37 cellular contexts compared by ENCODE assay signal in genomic region chr12:123790901-123791486, GRCh38. TPM values are rescaled to one million over a fixed set of nuclear protein-coding genes. Genes with fewer than 3 reads are reported as not detected.
"Had no signal": no experiment of that assay in that cellular context is flagged by ENCODE, and none has a peak within 500 bp of the region (broad histone marks: within the 10 kb centered on the region; RNA-seq: fewer than 3 reads in every experiment).

No MANE protein-coding gene starts in this region.

- H3K36me3 ChIP-seq: ascending aorta, cardiac muscle cell had no signal

- DNase-seq: activated B cell treated with CpG ODN at 0.5 μM for 24 hours; activated CD4-positive, alpha-beta memory T cell treated with anti-CD3 and anti-CD28 coated beads for 36 hours; activated CD4-positive, alpha-beta T cell treated with anti-CD3 and anti-CD28 coated beads for 4 hours; activated CD4-positive, alpha-beta T cell treated with anti-CD3 and anti-CD28 coated beads, Interleukin-2, amount 10 ng/mL, durations not matched to agents 24 days and 14 days; activated CD4-positive, alpha-beta T cell treated with anti-CD3 and anti-CD28 coated beads, Interleukin-2, amount 50 U/mL, for 1 hour; activated CD4-positive, alpha-beta T cell treated with anti-CD3 and anti-CD28 coated beads, Interleukin-2, amount 50 U/mL, for 4 hours; activated CD4-positive, CD25-positive, alpha-beta regulatory T cell treated with anti-CD3 and anti-CD28 coated beads, Interleukin-2, amount 50 U/mL, for 72 hours; activated CD8-positive, alpha-beta memory T cell treated with anti-CD3 and anti-CD28 coated beads, Interleukin-2, amount 50 U/mL, for 4 hours; activated CD8-positive, alpha-beta T cell treated with anti-CD3 and anti-CD28 coated beads for 36 hours; activated effector memory CD4-positive, alpha-beta T cell treated with anti-CD3 and anti-CD28 coated beads, Interleukin-2, amount 50 U/mL, for 16 hours; activated gamma-delta T cell treated with Interleukin-2 at 50 U/mL for 16 hours; activated naive CD4-positive, alpha-beta T cell; activated naive CD4-positive, alpha-beta T cell treated with anti-CD3 and anti-CD28 coated beads, Interleukin-2, amount 10 ng/mL, durations not matched to agents 7 days and 5 days; activated naive CD8-positive, alpha-beta T cell treated with anti-CD3 and anti-CD28 coated beads, Interleukin-2, amount 10 ng/mL, durations not matched to agents 7 days and 5 days; activated naive CD8-positive, alpha-beta T cell treated with anti-CD3 and anti-CD28 coated beads, Interleukin-2, amount 50 U/mL, for 24 hours; activated T-cell treated with anti-CD3 and anti-CD28 coated beads for 4 hours; activated T-cell treated with anti-CD3 and anti-CD28 coated beads, Interleukin-2, amount 50 U/mL, for 1 hour; activated T-cell treated with anti-CD3 and anti-CD28 coated beads, Interleukin-2, amount 50 U/mL, for 4 hours; activated T-cell treated with anti-CD3 and anti-CD28 coated beads, Interleukin-2, amount 50 U/mL, for 72 hours; amygdala; anterior cingulate cortex; central memory CD4-positive, alpha-beta T cell; T-helper 1 cell; T-helper 2 cell; T-helper 9 cell had no signal

- H3K4me3 ChIP-seq: ascending aorta, cardiac muscle cell had no signal

- H3K4me3 Mint-ChIP-seq: activated B cell treated with CpG ODN at 0.5 μM for 24 hours; activated CD4-positive, alpha-beta memory T cell treated with anti-CD3 and anti-CD28 coated beads for 36 hours; activated CD4-positive, alpha-beta T cell treated with anti-CD3 and anti-CD28 coated beads, Interleukin-2, amount 10 ng/mL, durations not matched to agents 24 days and 14 days; activated CD8-positive, alpha-beta T cell treated with anti-CD3 and anti-CD28 coated beads for 36 hours; activated naive CD4-positive, alpha-beta T cell treated with anti-CD3 and anti-CD28 coated beads, Interleukin-2, amount 10 ng/mL, durations not matched to agents 7 days and 5 days; activated naive CD4-positive, alpha-beta T cell treated with anti-CD3 and anti-CD28 coated beads, Interleukin-2, amount 50 U/mL, for 24 hours; activated naive CD8-positive, alpha-beta T cell; activated naive CD8-positive, alpha-beta T cell treated with anti-CD3 and anti-CD28 coated beads, Interleukin-2, amount 10 ng/mL, durations not matched to agents 7 days and 5 days; activated naive CD8-positive, alpha-beta T cell treated with anti-CD3 and anti-CD28 coated beads, Interleukin-2, amount 50 U/mL, for 24 hours; activated T-cell treated with anti-CD3 and anti-CD28 coated beads, Interleukin-2, amount 50 U/mL, for 4 hours; activated T-cell treated with anti-CD3 and anti-CD28 coated beads, Interleukin-2, amount 50 U/mL, for 72 hours; activated T-helper 1 cell treated with anti-CD3 and anti-CD28 coated beads, Interleukin-12 subunit alpha, Interleukin-12 subunit beta, Interleukin-2, Interleukin-4 antibody, amounts not matched to agents 30 ng/mL and 10 ng/mL and 1 ng/mL, durations not matched to agents 14 hours and 24 hours and 36 hours; activated T-helper 17 cell treated with anti-CD3 and anti-CD28 coated beads, Interleukin-2, amount 50 U/mL, for 72 hours; brain; T-helper 1 cell treated with Interleukin-12 subunit alpha and Interleukin-12 subunit beta and Interleukin-4 antibody, amounts not matched to agents 30 μg/mL and 1 μg/mL, for 36 hours; T-helper 2 cell treated with Interferon-gamma antibody and Interleukin-4, amounts not matched to agents 5 μg/mL and 100 μg/mL, for 36 hours had no signal

- H3K27ac Mint-ChIP-seq: activated B cell treated with CpG ODN at 0.5 μM for 24 hours; activated CD4-positive, alpha-beta memory T cell treated with anti-CD3 and anti-CD28 coated beads for 36 hours; activated CD4-positive, alpha-beta T cell treated with anti-CD3 and anti-CD28 coated beads, Interleukin-2, amount 10 ng/mL, durations not matched to agents 24 days and 14 days; activated CD8-positive, alpha-beta T cell treated with anti-CD3 and anti-CD28 coated beads for 36 hours; activated naive CD4-positive, alpha-beta T cell treated with anti-CD3 and anti-CD28 coated beads, Interleukin-2, amount 10 ng/mL, durations not matched to agents 7 days and 5 days; activated naive CD8-positive, alpha-beta T cell; activated naive CD8-positive, alpha-beta T cell treated with anti-CD3 and anti-CD28 coated beads, Interleukin-2, amount 10 ng/mL, durations not matched to agents 7 days and 5 days; activated naive CD8-positive, alpha-beta T cell treated with anti-CD3 and anti-CD28 coated beads, Interleukin-2, amount 50 U/mL, for 24 hours; activated T-helper 1 cell treated with anti-CD3 and anti-CD28 coated beads, Interleukin-12 subunit alpha, Interleukin-12 subunit beta, Interleukin-2, Interleukin-4 antibody, amounts not matched to agents 30 ng/mL and 10 ng/mL and 1 ng/mL, durations not matched to agents 14 hours and 24 hours and 36 hours; activated T-helper 17 cell treated with anti-CD3 and anti-CD28 coated beads, Interleukin-2, amount 50 U/mL, for 72 hours; brain; T-helper 1 cell treated with Interleukin-12 subunit alpha and Interleukin-12 subunit beta and Interleukin-4 antibody, amounts not matched to agents 30 μg/mL and 1 μg/mL, for 36 hours; T-helper 2 cell treated with Interferon-gamma antibody and Interleukin-4, amounts not matched to agents 5 μg/mL and 100 μg/mL, for 36 hours had no signal

- H3K27me3 ChIP-seq: ascending aorta, cardiac muscle cell had no signal

- FAIRE-seq: bronchial epithelial cell, TTC549 had no signal

- H3K9me3 Mint-ChIP-seq: activated CD4-positive, alpha-beta T cell treated with anti-CD3 and anti-CD28 coated beads, Interleukin-2, amount 10 ng/mL, durations not matched to agents 24 days and 14 days; activated CD8-positive, alpha-beta T cell treated with anti-CD3 and anti-CD28 coated beads for 36 hours; activated naive CD4-positive, alpha-beta T cell treated with anti-CD3 and anti-CD28 coated beads, Interleukin-2, amount 10 ng/mL, durations not matched to agents 7 days and 5 days; activated T-helper 1 cell treated with anti-CD3 and anti-CD28 coated beads, Interleukin-12 subunit alpha, Interleukin-12 subunit beta, Interleukin-2, Interleukin-4 antibody, amounts not matched to agents 30 ng/mL and 10 ng/mL and 1 ng/mL, durations not matched to agents 14 hours and 24 hours and 36 hours; activated T-helper 17 cell treated with anti-CD3 and anti-CD28 coated beads, Interleukin-2, amount 50 U/mL, for 72 hours; T-helper 1 cell treated with Interleukin-12 subunit alpha and Interleukin-12 subunit beta and Interleukin-4 antibody, amounts not matched to agents 30 μg/mL and 1 μg/mL, for 36 hours; T-helper 2 cell treated with Interferon-gamma antibody and Interleukin-4, amounts not matched to agents 5 μg/mL and 100 μg/mL, for 36 hours had no signal

- H3K27me3 Mint-ChIP-seq: activated B cell treated with CpG ODN at 0.5 μM for 24 hours; activated CD4-positive, alpha-beta memory T cell treated with anti-CD3 and anti-CD28 coated beads for 36 hours; activated CD8-positive, alpha-beta T cell treated with anti-CD3 and anti-CD28 coated beads for 36 hours; activated naive CD4-positive, alpha-beta T cell treated with anti-CD3 and anti-CD28 coated beads, Interleukin-2, amount 50 U/mL, for 24 hours; activated naive CD8-positive, alpha-beta T cell; activated naive CD8-positive, alpha-beta T cell treated with anti-CD3 and anti-CD28 coated beads, Interleukin-2, amount 50 U/mL, for 24 hours; activated T-helper 17 cell treated with anti-CD3 and anti-CD28 coated beads, Interleukin-2, amount 50 U/mL, for 72 hours had no signal

- H3K4me1 ChIP-seq: ascending aorta had no signal

- ATAC-seq: activated CD8-positive, alpha-beta T cell treated with anti-CD3 and anti-CD28 coated beads for 36 hours; activated naive CD8-positive, alpha-beta T cell treated with anti-CD3 and anti-CD28 coated beads, Interleukin-2, amount 50 U/mL, for 24 hours; activated T-cell treated with anti-CD3 and anti-CD28 coated beads, Interleukin-2, amount 50 U/mL, for 4 hours; activated T-cell treated with anti-CD3 and anti-CD28 coated beads, Interleukin-2, amount 50 U/mL, for 72 hours; activated T-helper 17 cell treated with anti-CD3 and anti-CD28 coated beads, Interleukin-2, amount 50 U/mL, for 72 hours had no signal

- H3K36me3 Mint-ChIP-seq: activated CD4-positive, alpha-beta memory T cell treated with anti-CD3 and anti-CD28 coated beads for 36 hours; activated naive CD4-positive, alpha-beta T cell treated with anti-CD3 and anti-CD28 coated beads, Interleukin-2, amount 10 ng/mL, durations not matched to agents 7 days and 5 days; activated naive CD8-positive, alpha-beta T cell treated with anti-CD3 and anti-CD28 coated beads, Interleukin-2, amount 10 ng/mL, durations not matched to agents 7 days and 5 days; brain had no signal

- H3K4me1 Mint-ChIP-seq: activated B cell treated with CpG ODN at 0.5 μM for 24 hours; activated CD4-positive, alpha-beta T cell treated with anti-CD3 and anti-CD28 coated beads, Interleukin-2, amount 10 ng/mL, durations not matched to agents 24 days and 14 days; activated naive CD4-positive, alpha-beta T cell treated with anti-CD3 and anti-CD28 coated beads, Interleukin-2, amount 10 ng/mL, durations not matched to agents 7 days and 5 days; activated naive CD4-positive, alpha-beta T cell treated with anti-CD3 and anti-CD28 coated beads, Interleukin-2, amount 50 U/mL, for 24 hours; activated naive CD8-positive, alpha-beta T cell treated with anti-CD3 and anti-CD28 coated beads, Interleukin-2, amount 10 ng/mL, durations not matched to agents 7 days and 5 days; activated naive CD8-positive, alpha-beta T cell treated with anti-CD3 and anti-CD28 coated beads, Interleukin-2, amount 50 U/mL, for 24 hours; activated T-helper 17 cell treated with anti-CD3 and anti-CD28 coated beads, Interleukin-2, amount 50 U/mL, for 72 hours; brain had no signal

- H3K9me3 ChIP-seq: ascending aorta had no signal

- H3K27ac ChIP-seq: ascending aorta, cardiac muscle cell, VCaP had no signal

RNA-seq across cellular contexts. Expression of gene DNAH10, which starts 28.9 kb away (rescaled TPM):
- total RNA-seq: ascending aorta had no signal
